In the genomic region with DNA sequence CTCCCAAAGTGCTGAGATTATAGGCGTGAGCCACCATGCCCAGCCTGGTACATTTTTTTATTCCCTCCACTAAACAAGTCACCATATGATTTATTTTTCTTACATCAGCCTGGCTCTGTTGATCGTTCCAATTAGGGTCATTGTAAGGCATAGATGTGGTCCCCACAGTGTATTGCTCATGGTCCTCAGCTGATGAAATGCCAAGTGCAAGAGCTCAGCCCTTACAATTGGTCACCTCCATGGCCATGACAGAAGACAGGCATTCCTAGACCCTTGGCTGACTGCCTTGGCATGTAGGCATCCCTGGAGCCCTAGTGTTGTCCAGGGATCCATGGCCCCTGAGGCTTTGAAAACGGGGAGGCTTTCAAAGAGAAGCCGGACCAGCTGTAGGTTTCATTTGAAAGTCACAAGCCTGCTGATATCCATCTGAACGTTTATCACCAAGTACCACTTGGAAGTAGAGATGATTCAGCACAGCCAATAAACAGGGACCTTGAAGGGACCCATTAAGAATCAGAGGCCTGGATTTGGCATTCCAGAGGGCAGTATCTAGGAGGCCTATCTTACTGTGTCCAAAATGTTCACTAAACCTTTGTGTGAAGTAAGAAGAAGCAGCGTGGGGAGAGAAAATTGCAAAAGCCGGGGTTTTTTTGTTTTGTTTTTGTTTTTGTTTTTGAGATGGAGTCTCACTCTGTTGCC, we compare ENCODE assay signal across 16 cellular contexts. TPM values are rescaled to one million over a fixed set of nuclear protein-coding genes. Genes with fewer than 3 reads are reported as not detected.
DNase-seq lines count a peak whose midpoint lies in the region; ATAC-seq and TF ChIP-seq lines count a peak whose summit lies in the region.
"Had no signal": no experiment of that assay in that cellular context is flagged by ENCODE, and none has a peak within 500 bp of the region (broad histone marks: within the 10 kb centered on the region; RNA-seq: fewer than 3 reads in every experiment).

No MANE protein-coding gene starts in this region.

- TF ChIP-seq CTCF in AG10803 (conservative IDR thresholded peaks at IDR 0.05; ENCODE audit: low read length), result no peak
- no peak for TF ChIP-seq CTCF in IMR-90 (conservative IDR thresholded peaks at IDR 0.05; ENCODE audit: low read depth, low read length)
- TF ChIP-seq CTCF in PC-9 (conservative IDR thresholded peaks at IDR 0.05), result no peak

- in situ Hi-C loops in IMR-90 (cut with MboI; ENCODE audit: low sequenced_read_pairs), result no loop called here

- H3K36me3 Mint-ChIP-seq in activated T-helper 2 cell treated with anti-CD3 and anti-CD28 coated beads, Interferon-gamma antibody, Interleukin-2, Interleukin-4, amounts not matched to agents 10 μg/mL and 5 μg/mL and 100 μg/mL, durations not matched to agents 14 hours and 24 hours and 36 hours (ENCODE audit: low read depth), result no peaks in the 10 kb centered on the region

- H2AK9ac ChIP-seq in IMR-90 (replicated peaks; ENCODE audit: low read depth, low read length, poor library complexity), result no peak overlapping the region

- 0 out of 2 replicates have a peak, but pooled peaks cover 3% of the 10 kb centered on the region for H3K9me1 ChIP-seq in IMR-90 (ENCODE audit: insufficient read depth, low read length)

- DNase-seq in AG10803 (ENCODE audit: low read depth) (peak; percentile 50), IMR-90 (no peak), islet precursor cell (peak; percentile 75), NAMALWA (ENCODE audit: low spot score) (no peak), PC-9 (no peak)
- DNase-seq in activated CD8-positive, alpha-beta memory T cell treated with anti-CD3 and anti-CD28 coated beads, Interleukin-2, amount 50 U/mL, for 48 hours, result peak; percentile 35
- no peak for DNase-seq in activated T-helper 2 cell treated with anti-CD3 and anti-CD28 coated beads, Interferon-gamma antibody, Interleukin-2, Interleukin-4, amounts not matched to agents 10 μg/mL and 5 μg/mL and 100 μg/mL, durations not matched to agents 14 hours and 24 hours and 36 hours (ENCODE audit: low spot score)
- DNase-seq: NCI-H1436, NCI-H2029, NCI-H69 had no signal

- CTCF ChIA-PET in IMR-90 (lab: Yijun Ruan, JAX), result no interaction called here
- CTCF ChIA-PET in PC-9 (lab: Charles Lee), result no interaction called here

- intact Hi-C loops in IMR-90 (cut with micrococcal nuclease) (no loop called here), PC-9 (cut with micrococcal nuclease; ENCODE audit: unreplicated experiment) (no loop called here)
- intact Hi-C loops in activated T-helper 2 cell treated with anti-CD3 and anti-CD28 coated beads, Interferon-gamma antibody, Interleukin-2, Interleukin-4, amounts not matched to agents 10 μg/mL and 5 μg/mL and 100 μg/mL, durations not matched to agents 14 hours and 24 hours and 36 hours (cut with micrococcal nuclease), result no loop called here

- H4K20me1 ChIP-seq in IMR-90 (ENCODE audit: insufficient read depth, low read length) (no peaks in the 10 kb centered on the region), PC-9 (ENCODE audit: insufficient read depth) (no peaks in the 10 kb centered on the region)
- H4K20me1 ChIP-seq: BLaER1 had no signal

- no peak overlapping the region for H2BK5ac ChIP-seq in IMR-90 (ENCODE audit: low read depth, low read length, poor library complexity, severe bottlenecking)

- peak overlapping the region; percentile 5; the same call in 1 of the 2 replicates for H4K91ac ChIP-seq in IMR-90 (ENCODE audit: insufficient read depth, low read depth, low read length)

- no peak overlapping the region for H3K56ac ChIP-seq in IMR-90 (ENCODE audit: extremely low read depth, insufficient read depth, low read length)

- no peak for TF ChIP-seq RAD21 in IMR-90 (IDR thresholded peaks at IDR 0.05; ENCODE audit: low read length)

- TF ChIP-seq POLR2A in IMR-90 (IDR thresholded peaks at IDR 0.05; ENCODE audit: low read depth, low read length), result no peak

- ATAC-seq in IMR-90 (ENCODE audit: low read depth) (peak; percentile 40; the same call in 1 of the 2 replicates), GM19467 (IDR thresholded peaks at IDR 0.05; ENCODE audit: unreplicated experiment) (no peak)
- ATAC-seq: HepG2, Right ventricle myocardium inferior had no signal

- BruUV-seq in IMR-90 (replicated peaks; lab: Mats Ljungman, UMichigan), result no TSS peak
- BruUV-seq in PC-9 (replicated peaks; lab: Mats Ljungman, UMichigan), result no TSS peak

- peak overlapping the region; percentile 61; the same call in 1 of the 2 replicates for H2AK5ac ChIP-seq in IMR-90 (ENCODE audit: low read depth, low read length)

- H3K4me3 ChIP-seq in AG10803 (ENCODE audit: low read length), result no peak overlapping the region
- no peak overlapping the region for H3K4me3 ChIP-seq in IMR-90 (ENCODE audit: insufficient read depth, low read depth, low read length)
- no peak overlapping the region for H3K4me3 ChIP-seq in PC-9
- H3K4me3 ChIP-seq: BLaER1 had no signal

- no peaks in the 10 kb centered on the region for H3K9me3 Mint-ChIP-seq in activated T-helper 2 cell treated with anti-CD3 and anti-CD28 coated beads, Interferon-gamma antibody, Interleukin-2, Interleukin-4, amounts not matched to agents 10 μg/mL and 5 μg/mL and 100 μg/mL, durations not matched to agents 14 hours and 24 hours and 36 hours

- no peak overlapping the region for H3K9ac ChIP-seq in IMR-90 (ENCODE audit: low read depth, low read length)
- H3K9ac ChIP-seq: BLaER1, KMS-11 had no signal

- no peak overlapping the region for H3K14ac ChIP-seq in IMR-90 (replicated peaks; ENCODE audit: low read depth, low read length)

- no peak overlapping the region for H2BK15ac ChIP-seq in IMR-90 (ENCODE audit: low read depth, low read length)

- peaks cover 8% of the 10 kb centered on the region for H3K27me3 Mint-ChIP-seq in activated T-helper 2 cell treated with anti-CD3 and anti-CD28 coated beads, Interferon-gamma antibody, Interleukin-2, Interleukin-4, amounts not matched to agents 10 μg/mL and 5 μg/mL and 100 μg/mL, durations not matched to agents 14 hours and 24 hours and 36 hours (ENCODE audit: low read depth)

- H2BK20ac ChIP-seq in IMR-90 (ENCODE audit: low read depth, low read length), result no peak overlapping the region

- H3K4ac ChIP-seq in IMR-90 (ENCODE audit: low read depth, low read length), result peak overlapping the region; percentile 33; the same call in 1 of the 2 replicates

- no peaks in the 10 kb centered on the region for H3K9me2 ChIP-seq in PC-9 (ENCODE audit: insufficient read depth)

- H3K4me3 Mint-ChIP-seq in activated T-helper 2 cell treated with anti-CD3 and anti-CD28 coated beads, Interferon-gamma antibody, Interleukin-2, Interleukin-4, amounts not matched to agents 10 μg/mL and 5 μg/mL and 100 μg/mL, durations not matched to agents 14 hours and 24 hours and 36 hours (ENCODE audit: low read depth), result no peak overlapping the region

- no peak overlapping the region for H3K27ac Mint-ChIP-seq in activated T-helper 2 cell treated with anti-CD3 and anti-CD28 coated beads, Interferon-gamma antibody, Interleukin-2, Interleukin-4, amounts not matched to agents 10 μg/mL and 5 μg/mL and 100 μg/mL, durations not matched to agents 14 hours and 24 hours and 36 hours

- no CpG with 5 or more reads among the region's 7 CpGs for WGBS in IMR-90 (ENCODE audit: extremely low coverage in 2 of 2, insufficient read length in 1 of 2), 2 experiments

- H2AFZ ChIP-seq in IMR-90 (replicated peaks; ENCODE audit: low read length, poor library complexity) (no peak overlapping the region), PC-9 (no peak overlapping the region)

- no peaks in the 10 kb centered on the region for H3K27me3 ChIP-seq in IMR-90 (ENCODE audit: control insufficient read depth, insufficient read depth, low read length)
- no peaks in the 10 kb centered on the region for H3K27me3 ChIP-seq in PC-9 (ENCODE audit: insufficient read depth, low read depth)
- H3K27me3 ChIP-seq: BLaER1 had no signal

- H3K4me1 ChIP-seq in IMR-90 (ENCODE audit: control insufficient read depth, insufficient read depth, low read length) (peaks cover 2% of the 10 kb centered on the region), PC-9 (replicated peaks; ENCODE audit: insufficient read depth) (peaks cover 24% of the 10 kb centered on the region)

- no peak overlapping the region for H4K8ac ChIP-seq in IMR-90 (ENCODE audit: low read depth in 2 of 2, low read length in 2 of 2)

- dilution Hi-C loops in IMR-90 (cut with HindIII; ENCODE audit: low sequenced_read_pairs, unreplicated experiment), result no loop called here

- no peaks in the 10 kb centered on the region for H3K79me1 ChIP-seq in IMR-90 (ENCODE audit: low read depth in 1 of 2, low read length in 2 of 2)

- H3K4me1 Mint-ChIP-seq in activated T-helper 2 cell treated with anti-CD3 and anti-CD28 coated beads, Interferon-gamma antibody, Interleukin-2, Interleukin-4, amounts not matched to agents 10 μg/mL and 5 μg/mL and 100 μg/mL, durations not matched to agents 14 hours and 24 hours and 36 hours (ENCODE audit: low read depth), result peaks cover 8% of the 10 kb centered on the region

- no peaks in the 10 kb centered on the region for H3K36me3 ChIP-seq in IMR-90 (ENCODE audit: control insufficient read depth, insufficient read depth, low read length)
- H3K36me3 ChIP-seq in PC-9 (ENCODE audit: low read depth), result no peaks in the 10 kb centered on the region
- H3K36me3 ChIP-seq: BLaER1 had no signal

- H3K4me2 ChIP-seq in IMR-90 (ENCODE audit: low read depth, low read length) (no peak overlapping the region), PC-9 (no peak overlapping the region)
- H3K4me2 ChIP-seq: BLaER1, KMS-11 had no signal

- peaks cover 21% of the 10 kb centered on the region for H3F3A ChIP-seq in PC-9 (ENCODE audit: insufficient read depth, low read depth)

- H3K27ac ChIP-seq in IMR-90 (ENCODE audit: insufficient read depth, low read length), result no peak overlapping the region
- H3K27ac ChIP-seq in PC-9, result no peak overlapping the region
- H3K27ac ChIP-seq: BLaER1, KMS-11 had no signal

- H3K23ac ChIP-seq in IMR-90 (ENCODE audit: low read depth, low read length), result 0 out of 2 replicates have a peak overlapping the region, but pooled peaks have one; percentile 25

- H3K18ac ChIP-seq in IMR-90 (ENCODE audit: low read depth, low read length), result no peak overlapping the region

- no peak overlapping the region for H4K5ac ChIP-seq in IMR-90 (ENCODE audit: low read depth, low read length)

- POLR2A ChIA-PET in IMR-90 (lab: Charles Lee; ENCODE audit: unreplicated experiment) (no interaction called here), PC-9 (lab: Charles Lee; ENCODE audit: unreplicated experiment) (no interaction called here)

- no peak overlapping the region for H2BK120ac ChIP-seq in IMR-90 (ENCODE audit: low read depth, low read length)

- H3K9me3 ChIP-seq in IMR-90 (ENCODE audit: control insufficient read depth, insufficient read depth, low read length), result no peaks in the 10 kb centered on the region
- no peaks in the 10 kb centered on the region for H3K9me3 ChIP-seq in PC-9 (ENCODE audit: insufficient read depth, low read depth)
- H3K9me3 ChIP-seq: BLaER1 had no signal

- H3K79me2 ChIP-seq in PC-9 (ENCODE audit: low read depth), result no peaks in the 10 kb centered on the region

RNA-seq across cellular contexts. Expression of a gene that starts 20.6 kb away (rescaled TPM):
- total RNA-seq in IMR-90 (2012; rRNA removed) (31.0 and 36.9 TPM in 2 replicates), PC-9 (2021) (23.1 and 23.8 TPM in 2 replicates)
- 42.7 and 46.0 TPM in 2 replicates for polyA plus RNA-seq in IMR-90 (2012; rRNA removed)
- polyA plus RNA-seq in IMR-90 (2012; cell fraction: cytosol; rRNA removed), result 23.3 and 24.4 TPM in 2 replicates
- polyA plus RNA-seq in IMR-90 (2012; cell fraction: nucleus; rRNA removed; ENCODE audit: low replicate concordance), result 31.3 and 63.0 TPM in 2 replicates
- total RNA-seq in activated T-helper 2 cell treated with anti-CD3 and anti-CD28 coated beads, Interferon-gamma antibody, Interleukin-2, Interleukin-4, amounts not matched to agents 10 μg/mL and 5 μg/mL and 100 μg/mL, durations not matched to agents 14 hours and 24 hours and 36 hours, result 268 and 272 TPM in 2 replicates

RNA-seq across cellular contexts. Expression of a gene that starts 52.6 kb away (rescaled TPM):
- total RNA-seq in IMR-90 (2012; rRNA removed) (not detected in 2 replicates), PC-9 (2021) (not detected in 2 replicates)
- polyA plus RNA-seq in IMR-90 (2012; rRNA removed), result not detected in 2 replicates
- polyA plus RNA-seq in IMR-90 (2012; cell fraction: cytosol; rRNA removed), result not detected in 2 replicates
- 0.14 TPM in 1 of 2 replicates, not detected in the other for polyA plus RNA-seq in IMR-90 (2012; cell fraction: nucleus; rRNA removed; ENCODE audit: low replicate concordance)
- not detected in 2 replicates for total RNA-seq in activated T-helper 2 cell treated with anti-CD3 and anti-CD28 coated beads, Interferon-gamma antibody, Interleukin-2, Interleukin-4, amounts not matched to agents 10 μg/mL and 5 μg/mL and 100 μg/mL, durations not matched to agents 14 hours and 24 hours and 36 hours
- total RNA-seq: H1, Right ventricle myocardium inferior had no signal
- polyA plus RNA-seq: H1 had no signal

Comparison
In these comparisons a context has a peak if more than half of its experiments do, and no peak if none do; other contexts are left out.
1. DNase-seq: peak in AG10803 (single experiment), activated CD8-positive, alpha-beta memory T cell treated with anti-CD3 and anti-CD28 coated beads, Interleukin-2, amount 50 U/mL, for 48 hours (single experiment) and islet precursor cell (single experiment); none in IMR-90 (single experiment), NAMALWA (single experiment), PC-9 (0 of 2) and activated T-helper 2 cell treated with anti-CD3 and anti-CD28 coated beads, Interferon-gamma antibody, Interleukin-2, Interleukin-4, amounts not matched to agents 10 μg/mL and 5 μg/mL and 100 μg/mL, durations not matched to agents 14 hours and 24 hours and 36 hours (single experiment).